Comparison of ENCODE assay signal across 14 cellular contexts in the genomic region with DNA sequence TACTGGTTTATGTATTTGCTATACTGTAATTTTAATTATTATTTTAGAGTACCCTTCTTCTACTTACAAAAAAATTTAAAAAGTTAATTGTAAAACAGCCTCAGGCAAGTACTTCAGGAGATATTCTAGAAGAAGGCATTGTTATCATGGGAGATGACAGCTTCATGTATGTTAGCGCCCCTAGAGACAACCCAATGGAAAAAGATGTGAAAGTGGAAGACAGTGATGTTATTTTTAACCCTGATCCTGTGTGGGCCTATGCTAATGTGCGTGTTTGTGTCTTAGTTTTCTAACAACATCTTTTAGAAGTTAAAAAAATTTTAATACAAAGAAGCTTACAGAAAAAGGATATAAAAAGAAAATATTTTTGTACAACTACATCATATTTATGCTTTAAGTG.
A peak's percentile ranks its signal among the peaks of the same experiment; 100 is the strongest.
DNase-seq lines count a peak whose midpoint lies in the region; ATAC-seq lines count a peak whose summit lies in the region.
"Had no signal": no experiment of that assay in that cellular context is flagged by ENCODE, and none has a peak within 500 bp of the region (broad histone marks: within the 10 kb centered on the region; RNA-seq: fewer than 3 reads in every experiment).

No MANE protein-coding gene starts in this region.

- no peaks in the 10 kb centered on the region for H3K4me1 ChIP-seq in mesendoderm (ENCODE audit: control insufficient read depth, low read depth, low read length)
- H3K4me1 ChIP-seq in CD8-positive, alpha-beta memory T cell (ENCODE audit: insufficient read depth, low read length): no peaks in the 10 kb centered on the region
- H3K4me1 ChIP-seq: gastroesophageal sphincter had no signal

- no peak for DNase-seq in activated CD4-positive, alpha-beta T cell treated with anti-CD3 and anti-CD28 coated beads for 36 hours
- no peak for DNase-seq in activated CD4-positive, alpha-beta T cell treated with anti-CD3 and anti-CD28 coated beads, Interleukin-2, amount 50 U/mL, for 1 hour
- DNase-seq in HT-29 (ENCODE audit: low spot score) (peak; percentile 18), mesendoderm (peak; percentile 13), LoVo (ENCODE audit: low spot score) (no peak), DMS79 (lab: John Stamatoyannopoulos, UW) (no peak)
- DNase-seq in CD8-positive, alpha-beta memory T cell: no peak
- DNase-seq: ACHN, DND-41, left colon, NCI-H526 had no signal

- H3K9me3 ChIP-seq in CD8-positive, alpha-beta memory T cell (ENCODE audit: low read length): no peaks in the 10 kb centered on the region
- H3K9me3 ChIP-seq: gastroesophageal sphincter had no signal

- intact Hi-C loops in activated CD4-positive, alpha-beta T cell treated with anti-CD3 and anti-CD28 coated beads for 36 hours (cut with DNase I, micrococcal nuclease): loop anchor here (1.0 to 10.0 kb wide), 3 partner anchors 28 to 120 kb away; no protein-coding TSS in a partner anchor

- H3K9me3 Mint-ChIP-seq in activated CD4-positive, alpha-beta T cell treated with anti-CD3 and anti-CD28 coated beads for 36 hours (ENCODE audit: low read depth): peaks cover 7% of the 10 kb centered on the region
- H3K9me3 Mint-ChIP-seq in CD8-positive, alpha-beta memory T cell: no peaks in the 10 kb centered on the region
- H3K9me3 Mint-ChIP-seq: stimulated activated effector memory CD8-positive, alpha-beta T cell treated with anti-CD3 and anti-CD28 coated beads, Interleukin-12 subunit alpha, Interleukin-12 subunit beta, amount 100 ng/mL, for 72 hours had no signal

- no peaks in the 10 kb centered on the region for H3K27me3 ChIP-seq in mesendoderm (ENCODE audit: insufficient read depth, low read length, poor library complexity)
- H3K27me3 ChIP-seq in CD8-positive, alpha-beta memory T cell (ENCODE audit: insufficient read depth, low read length, poor library complexity, severe bottlenecking): no peaks in the 10 kb centered on the region
- H3K27me3 ChIP-seq: gastroesophageal sphincter had no signal

- no peaks in the 10 kb centered on the region for H3K36me3 ChIP-seq in mesendoderm (ENCODE audit: control insufficient read depth, insufficient read depth, low read length)
- no peaks in the 10 kb centered on the region for H3K36me3 ChIP-seq in CD8-positive, alpha-beta memory T cell (ENCODE audit: insufficient read depth, low read length)
- H3K36me3 ChIP-seq: gastroesophageal sphincter had no signal

- no peak overlapping the region for H3K4me3 Mint-ChIP-seq in activated CD4-positive, alpha-beta T cell treated with anti-CD3 and anti-CD28 coated beads for 36 hours
- H3K4me3 Mint-ChIP-seq in CD8-positive, alpha-beta memory T cell: no peak overlapping the region
- H3K4me3 Mint-ChIP-seq: stimulated activated effector memory CD8-positive, alpha-beta T cell treated with anti-CD3 and anti-CD28 coated beads, Interleukin-12 subunit alpha, Interleukin-12 subunit beta, amount 100 ng/mL, for 72 hours had no signal

- H3K56ac ChIP-seq in mesendoderm (ENCODE audit: low read length): no peak overlapping the region

- no peak overlapping the region for H3K23ac ChIP-seq in mesendoderm (ENCODE audit: low read length)

- CTCF ChIA-PET in activated CD4-positive, alpha-beta T cell treated with anti-CD3 and anti-CD28 coated beads for 36 hours (lab: Charles Lee): interaction anchor here (0.9 kb wide), 1 partner anchor 121 kb away, joined by 4 read pairs; no protein-coding TSS in a partner anchor
- CTCF ChIA-PET in CD8-positive, alpha-beta memory T cell (lab: Charles Lee): no interaction called here

- H2BK5ac ChIP-seq in mesendoderm (ENCODE audit: low read length): no peak overlapping the region

- H3K4me2 ChIP-seq in mesendoderm (ENCODE audit: low read length): no peak overlapping the region

- no peak overlapping the region for H4K5ac ChIP-seq in mesendoderm (ENCODE audit: low read length)

- no peaks in the 10 kb centered on the region for H3K27me3 Mint-ChIP-seq in activated CD4-positive, alpha-beta T cell treated with anti-CD3 and anti-CD28 coated beads for 36 hours
- no peaks in the 10 kb centered on the region for H3K27me3 Mint-ChIP-seq in CD8-positive, alpha-beta memory T cell

- no peak overlapping the region for H3K27ac Mint-ChIP-seq in activated CD4-positive, alpha-beta T cell treated with anti-CD3 and anti-CD28 coated beads for 36 hours
- H3K27ac Mint-ChIP-seq in CD8-positive, alpha-beta memory T cell: no peak overlapping the region
- H3K27ac Mint-ChIP-seq: stimulated activated effector memory CD8-positive, alpha-beta T cell treated with anti-CD3 and anti-CD28 coated beads, Interleukin-12 subunit alpha, Interleukin-12 subunit beta, amount 100 ng/mL, for 72 hours had no signal

- H3K9ac ChIP-seq in mesendoderm (ENCODE audit: low read length): no peak overlapping the region

- H3K36me3 Mint-ChIP-seq in activated CD4-positive, alpha-beta T cell treated with anti-CD3 and anti-CD28 coated beads for 36 hours (ENCODE audit: low read depth): peaks cover 1% of the 10 kb centered on the region
- peaks cover 0 to 5% (median 0%) of the 10 kb centered on the region in 3 donors for H3K36me3 Mint-ChIP-seq in CD8-positive, alpha-beta memory T cell
- H3K36me3 Mint-ChIP-seq: stimulated activated effector memory CD8-positive, alpha-beta T cell treated with anti-CD3 and anti-CD28 coated beads, Interleukin-12 subunit alpha, Interleukin-12 subunit beta, amount 100 ng/mL, for 72 hours had no signal

- no peak overlapping the region for H2BK15ac ChIP-seq in mesendoderm (replicated peaks; ENCODE audit: low read depth)

- no peak overlapping the region for H4K8ac ChIP-seq in mesendoderm (ENCODE audit: low read depth, low read length)

- POLR2A ChIA-PET in activated CD4-positive, alpha-beta T cell treated with anti-CD3 and anti-CD28 coated beads for 36 hours (lab: Charles Lee): no interaction called here
- POLR2A ChIA-PET in CD8-positive, alpha-beta memory T cell (lab: Charles Lee): no interaction called here

- peaks cover 17% of the 10 kb centered on the region for H3K4me1 Mint-ChIP-seq in activated CD4-positive, alpha-beta T cell treated with anti-CD3 and anti-CD28 coated beads for 36 hours
- peaks cover 0 to 5% (median 0%) of the 10 kb centered on the region in 3 donors for H3K4me1 Mint-ChIP-seq in CD8-positive, alpha-beta memory T cell

- no peak overlapping the region for H2AK5ac ChIP-seq in mesendoderm (ENCODE audit: low read length)

- H3K79me1 ChIP-seq in mesendoderm (ENCODE audit: low read length): no peaks in the 10 kb centered on the region

- H3K18ac ChIP-seq in mesendoderm (ENCODE audit: low read length): no peak overlapping the region

- ATAC-seq in activated CD4-positive, alpha-beta T cell treated with anti-CD3 and anti-CD28 coated beads for 36 hours: peak; percentile 32
- peak; percentile 81 for ATAC-seq in GM21529 (IDR thresholded peaks at IDR 0.05; ENCODE audit: unreplicated experiment)
- ATAC-seq: gastroesophageal sphincter, left colon had no signal

- no peak overlapping the region for H2BK120ac ChIP-seq in mesendoderm (ENCODE audit: low read depth, low read length)

- H3K4me3 ChIP-seq in mesendoderm (ENCODE audit: low read length): no peak overlapping the region
- no peak overlapping the region for H3K4me3 ChIP-seq in CD8-positive, alpha-beta memory T cell (ENCODE audit: low read length)
- H3K4me3 ChIP-seq: gastroesophageal sphincter had no signal

- no peaks in the 10 kb centered on the region for H3K79me2 ChIP-seq in mesendoderm (ENCODE audit: control insufficient read depth, insufficient read depth, low read length)

- no peak overlapping the region for H3K27ac ChIP-seq in mesendoderm (ENCODE audit: low read depth, low read length)
- no peak overlapping the region for H3K27ac ChIP-seq in CD8-positive, alpha-beta memory T cell (ENCODE audit: low read depth, low read length)
- H3K27ac ChIP-seq: gastroesophageal sphincter had no signal

- no peak overlapping the region for H3K4ac ChIP-seq in mesendoderm (ENCODE audit: low read depth, low read length)

- WGBS in mesendoderm (ENCODE audit: extremely low coverage, insufficient coverage, low lambda C conversion rate): no CpG with 5 or more reads among the region's 2 CpGs

Comparison
In these comparisons a context has a peak if more than half of its experiments do, and no peak if none do; other contexts are left out.
1. DNase-seq: peak in HT-29 (single experiment) and mesendoderm (single experiment); none in activated CD4-positive, alpha-beta T cell treated with anti-CD3 and anti-CD28 coated beads for 36 hours (single experiment), activated CD4-positive, alpha-beta T cell treated with anti-CD3 and anti-CD28 coated beads, Interleukin-2, amount 50 U/mL, for 1 hour (single experiment), LoVo (single experiment), CD8-positive, alpha-beta memory T cell (0 of 5) and DMS79 (single experiment).